In genomic region chr12:69639400-69640016, GRCh38 we compare ENCODE assay signal across 8 cellular contexts. TPM values are rescaled to one million over a fixed set of nuclear protein-coding genes. Genes with fewer than 3 reads are reported as not detected.
DNase-seq lines count a peak whose midpoint lies in the region; ATAC-seq, FAIRE-seq and TF ChIP-seq lines count a peak whose summit lies in the region.

No MANE protein-coding gene starts in this region.

- H3K9me3 ChIP-seq in PC-3 (ENCODE audit: low read length) = no peaks in the 10 kb centered on the region
- H3K9me3 ChIP-seq in osteoblast (ENCODE audit: low read depth, low read length) = no peaks in the 10 kb centered on the region
- H3K9me3 ChIP-seq in tibial artery = no peaks in the 10 kb centered on the region

- TF ChIP-seq CTCF in D721Med (IDR thresholded peaks at IDR 0.05; ENCODE audit: insufficient read depth, missing control alignments) (peak; percentile 84), PC-3 (conservative IDR thresholded peaks at IDR 0.05; ENCODE audit: low read depth, low read length) (peak; percentile 93), osteoblast (IDR thresholded peaks at IDR 0.05; ENCODE audit: extremely low read depth, low read depth, low read length) (peak; percentile 96), tibial artery (IDR thresholded peaks at IDR 0.05) (peak; percentile 62 to 73)

- H3K9ac ChIP-seq in PC-3 (ENCODE audit: low read length) = no peak overlapping the region

- CTCF ChIA-PET in PC-3 (lab: Charles Lee) = interaction anchor here (0.6 to 1.4 kb wide), 3 partner anchors 282 to 349 kb away, joined by 3 to 10 read pairs (median 3); no protein-coding TSS in a partner anchor

- no TSS peak for BruUV-seq in PC-3 (replicated peaks; lab: Mats Ljungman, UMichigan)

- FAIRE-seq in D721Med (lab: Jason Lieb, UNC) = no peak

- peaks cover 1% of the 10 kb centered on the region for H3K4me1 Mint-ChIP-seq in activated T-cell treated with anti-CD3 and anti-CD28 coated beads, Interleukin-2, amount 50 U/mL, for 4 hours (ENCODE audit: low read depth)

- H3K27me3 Mint-ChIP-seq in activated T-cell treated with anti-CD3 and anti-CD28 coated beads, Interleukin-2, amount 50 U/mL, for 4 hours (ENCODE audit: low read depth) = peaks cover 2% of the 10 kb centered on the region

- H3K4me3 ChIP-seq in PC-3 (ENCODE audit: low read length) = no peak overlapping the region
- H3K4me3 ChIP-seq in osteoblast (ENCODE audit: insufficient read depth, low read length) = no peak overlapping the region
- H3K4me3 ChIP-seq in tibial artery = no peak overlapping the region

- H3K36me3 ChIP-seq in PC-3 (ENCODE audit: low read depth, low read length) = no peaks in the 10 kb centered on the region
- H3K36me3 ChIP-seq in osteoblast (ENCODE audit: insufficient read depth, low read length) = no peaks in the 10 kb centered on the region
- H3K36me3 ChIP-seq in tibial artery = no peaks in the 10 kb centered on the region

- H3K27me3 ChIP-seq in PC-3 (ENCODE audit: low read length) (no peaks in the 10 kb centered on the region), osteoblast (ENCODE audit: insufficient read depth, low read length) (no peaks in the 10 kb centered on the region), tibial artery (no peaks in the 10 kb centered on the region)

- H3K4me3 Mint-ChIP-seq in activated T-cell treated with anti-CD3 and anti-CD28 coated beads, Interleukin-2, amount 50 U/mL, for 4 hours = no peak overlapping the region

- H3K9me2 ChIP-seq in PC-3 (replicated peaks; ENCODE audit: low read length) = no peaks in the 10 kb centered on the region

- H2AFZ ChIP-seq in PC-3 (ENCODE audit: low read length) (peak overlapping the region; percentile 38; the same call in 1 of the 2 replicates), osteoblast (ENCODE audit: low read length) (peak overlapping the region; percentile 60)

- ATAC-seq in GM19438 (IDR thresholded peaks at IDR 0.05; ENCODE audit: low read depth, unreplicated experiment) = peak; percentile 87
- ATAC-seq in HG03558 (IDR thresholded peaks at IDR 0.05; ENCODE audit: extremely low read depth, unreplicated experiment) = peak; percentile 67
- ATAC-seq in PC-3 = peak; percentile 97
- ATAC-seq in activated T-cell treated with anti-CD3 and anti-CD28 coated beads, Interleukin-2, amount 50 U/mL, for 4 hours = peak; percentile 73 to 76

- H3K4me2 ChIP-seq in PC-3 (ENCODE audit: low read length) (no peak overlapping the region), osteoblast (ENCODE audit: insufficient read depth, low read length) (no peak overlapping the region)

- H3K4me1 ChIP-seq in PC-3 (ENCODE audit: insufficient read depth, low read length) = no peaks in the 10 kb centered on the region
- no peaks in the 10 kb centered on the region for H3K4me1 ChIP-seq in osteoblast (ENCODE audit: insufficient read depth, low read length)
- no peaks in the 10 kb centered on the region for H3K4me1 ChIP-seq in tibial artery

- no peaks in the 10 kb centered on the region for H3K79me2 ChIP-seq in PC-3 (ENCODE audit: low read length)
- no peaks in the 10 kb centered on the region for H3K79me2 ChIP-seq in osteoblast (ENCODE audit: insufficient read depth, low read length)

- no peaks in the 10 kb centered on the region for H3K36me3 Mint-ChIP-seq in activated T-cell treated with anti-CD3 and anti-CD28 coated beads, Interleukin-2, amount 50 U/mL, for 4 hours (ENCODE audit: insufficient read depth)

- H3K9me3 Mint-ChIP-seq in activated T-cell treated with anti-CD3 and anti-CD28 coated beads, Interleukin-2, amount 50 U/mL, for 4 hours = no peaks in the 10 kb centered on the region

- peak; percentile 50 for DNase-seq in D721Med (ENCODE audit: insufficient read length, low spot score)
- DNase-seq in PC-3 = peak; percentile 82
- peak; percentile 48 for DNase-seq in activated T-cell treated with anti-CD3 and anti-CD28 coated beads, Interleukin-2, amount 50 U/mL, for 4 hours
- peak; percentile 70 for DNase-seq in fibroblast of peridontal ligament (ENCODE audit: extremely low read depth)
- peak; percentile 93 for DNase-seq in osteoblast (ENCODE audit: insufficient read length, low spot score, missing footprints)
- peak; percentile 42 to 71 for DNase-seq in tibial artery

- intact Hi-C loops in PC-3 (cut with micrococcal nuclease) (loop anchor here (1.0 kb wide), 4 partner anchors 224 to 348 kb away; no protein-coding TSS in a partner anchor), tibial artery (cut with DNase I; ENCODE audit: low total_unique reads) (loop anchor here (10.0 kb wide), 1 partner anchor 285 kb away; the partner anchor contains the start of gene YEATS4)

- H4K20me1 ChIP-seq in PC-3 (ENCODE audit: low read length) (no peaks in the 10 kb centered on the region), osteoblast (ENCODE audit: insufficient read depth, low read length) (no peaks in the 10 kb centered on the region)

- POLR2A ChIA-PET in PC-3 (lab: Charles Lee; ENCODE audit: unreplicated experiment) = interaction anchor here (0.6 kb wide), 1 partner anchor 177 kb away, joined by 9 read pairs; no protein-coding TSS in a partner anchor

- H3F3A ChIP-seq in PC-3 (ENCODE audit: low read length, unreplicated experiment) = no peaks in the 10 kb centered on the region

- no peak overlapping the region for H3K27ac ChIP-seq in PC-3 (ENCODE audit: low read length)
- H3K27ac ChIP-seq in osteoblast (ENCODE audit: low read depth, low read length) = no peak overlapping the region
- no peak overlapping the region for H3K27ac ChIP-seq in tibial artery

RNA-seq across cellular contexts. Expression of gene LRRC10, which starts 28.8 kb away (rescaled TPM):
- not detected in 2 replicates for total RNA-seq in PC-3 (2014; rRNA removed)
- not detected for total RNA-seq in activated T-cell treated with anti-CD3 and anti-CD28 coated beads, Interleukin-2, amount 50 U/mL, for 4 hours
- not detected in 2 replicates for total RNA-seq in osteoblast

RNA-seq across cellular contexts. Expression of gene CCT2, which starts 54.2 kb away (rescaled TPM):
- total RNA-seq in PC-3 (2014; rRNA removed) (306 and 345 TPM in 2 replicates), osteoblast (187 and 210 TPM in 2 replicates)
- total RNA-seq in activated T-cell treated with anti-CD3 and anti-CD28 coated beads, Interleukin-2, amount 50 U/mL, for 4 hours = 100 to 1,000 TPM; 589 to 616 (median 611) TPM

RNA-seq across cellular contexts. Expression of gene BEST3, which starts 59.6 kb away (rescaled TPM):
- total RNA-seq in PC-3 (2014; rRNA removed) = 0.55 TPM in 1 of 2 replicates, not detected in the other
- not detected for total RNA-seq in activated T-cell treated with anti-CD3 and anti-CD28 coated beads, Interleukin-2, amount 50 U/mL, for 4 hours
- under 0.01 TPM in 1 of 2 replicates, not detected in the other for total RNA-seq in osteoblast
